In genomic region chr10:3190817-3191216, GRCh38 we compare ENCODE assay signal across 25 cellular contexts.
"Had no signal": no experiment of that assay in that cellular context is flagged by ENCODE, and none has a peak within 500 bp of the region (broad histone marks: within the 10 kb centered on the region; RNA-seq: fewer than 3 reads in every experiment).

No MANE protein-coding gene starts in this region.

- H3K4me3 ChIP-seq: coronary artery, dorsolateral prefrontal cortex, esophagus squamous epithelium, gastrocnemius medialis, heart right ventricle, left lung, lower lobe of right lung had no signal

- H3K27me3 ChIP-seq: esophagus squamous epithelium, gastrocnemius medialis, heart right ventricle, left lung had no signal

- H3K4me3 Mint-ChIP-seq: mesothelial cell of epicardium had no signal

- H3K36me3 ChIP-seq: esophagus squamous epithelium, gastrocnemius medialis, heart right ventricle, left lung, lower lobe of right lung had no signal

- H3K4me1 ChIP-seq: gastrocnemius medialis had no signal

- DNase-seq: dermis blood vessel endothelial cell; dorsolateral prefrontal cortex; effector CD4-positive, alpha-beta T cell; effector memory CD4-positive, alpha-beta T cell; erythroblast; esophagus squamous epithelium; foreskin fibroblast; foreskin melanocyte; gastrocnemius medialis; glutamatergic neuron; heart right ventricle; hippocampal formation; left cardiac atrium; left lung; left ventricle myocardium superior; lower lobe of right lung; mesenchymal stem cell had no signal

- H3K27ac ChIP-seq: coronary artery, dorsolateral prefrontal cortex, epithelial cell of prostate, esophagus squamous epithelium, gastrocnemius medialis, heart right ventricle, left lung, lower lobe of right lung had no signal

- H3K9me3 Mint-ChIP-seq: mesothelial cell of epicardium had no signal

- ATAC-seq: esophagus mucosa, gastrocnemius medialis, heart right ventricle, left cardiac atrium, left lung, left ventricle myocardium superior, lower lobe of right lung had no signal

- H3K27ac Mint-ChIP-seq: mesothelial cell of epicardium had no signal

- H3K9me3 ChIP-seq: esophagus squamous epithelium, gastrocnemius medialis, heart right ventricle, left lung, lower lobe of right lung had no signal

- H3K36me3 Mint-ChIP-seq: mesothelial cell of epicardium had no signal

- FAIRE-seq: colon, endometrium, islet of Langerhans, keratinocyte had no signal
